In genomic region chr1:156670791-156671190, GRCh38 we compare ENCODE assay signal across 22 cellular contexts. TPM values are rescaled to one million over a fixed set of nuclear protein-coding genes. Genes with fewer than 3 reads are reported as not detected.
DNase-seq lines count a peak whose midpoint lies in the region; ATAC-seq and TF ChIP-seq lines count a peak whose summit lies in the region.
"Had no signal": no experiment of that assay in that cellular context is flagged by ENCODE, and none has a peak within 500 bp of the region (broad histone marks: within the 10 kb centered on the region; RNA-seq: fewer than 3 reads in every experiment).

No MANE protein-coding gene starts in this region.

- H3K14ac ChIP-seq in trophoblast cell (ENCODE audit: low read length) = peak overlapping the region; percentile 4

- no peak for DNase-seq in heart left ventricle
- DNase-seq in left cardiac atrium = no peak
- DNase-seq in left ventricle myocardium inferior = no peak
- no peak for DNase-seq in trophoblast cell
- no peak for DNase-seq in NCI-H748 (lab: John Stamatoyannopoulos, UW; ENCODE audit: unreplicated experiment)
- DNase-seq in immature natural killer cell = no peak
- no peak for DNase-seq in activated T-cell treated with anti-CD3 and anti-CD28 coated beads, Interleukin-2, amount 50 U/mL, for 24 hours
- DNase-seq in inferior parietal cortex (ENCODE audit: extremely low spot score) = no peak
- DNase-seq: activated CD8-positive, alpha-beta T cell treated with anti-CD3 and anti-CD28 coated beads for 36 hours; activated naive CD4-positive, alpha-beta T cell treated with anti-CD3 and anti-CD28 coated beads, Interleukin-2, amount 10 ng/mL, durations not matched to agents 7 days and 5 days; activated T-cell treated with anti-CD3 and anti-CD28 coated beads, Interleukin-2, amount 50 U/mL, for 48 hours; aorta; C1 segment of cervical spinal cord; effector memory CD4-positive, alpha-beta T cell; naive B cell; NCI-H1105; NCI-H2081 treated with DMSO at 0.1 percent for 48 hours; NCI-H524; stimulated activated CD4-positive, alpha-beta T cell treated with anti-CD3 and anti-CD28 coated beads, Interleukin-4, amount 100 ng/mL, for 24 hours; stomach had no signal

- no peak overlapping the region for H3K27ac Mint-ChIP-seq in immature natural killer cell
- no peak overlapping the region for H3K27ac Mint-ChIP-seq in activated T-cell treated with anti-CD3 and anti-CD28 coated beads, Interleukin-2, amount 50 U/mL, for 24 hours
- H3K27ac Mint-ChIP-seq: activated CD8-positive, alpha-beta T cell treated with anti-CD3 and anti-CD28 coated beads for 36 hours; activated naive CD4-positive, alpha-beta T cell treated with anti-CD3 and anti-CD28 coated beads, Interleukin-2, amount 10 ng/mL, durations not matched to agents 7 days and 5 days; type B pancreatic cell had no signal

- no peak overlapping the region for H3K23ac ChIP-seq in trophoblast cell (ENCODE audit: low read length)

- H3K4me1 ChIP-seq in heart left ventricle (peaks cover 34 to 97% (median 86%) of the 10 kb centered on the region in 12 donors), left ventricle myocardium inferior (peaks cover 100% of the 10 kb centered on the region), trophoblast cell (ENCODE audit: control insufficient read depth in 1 of 2, insufficient read depth in 2 of 2, low read length in 2 of 2) (peaks cover 58 to 76% of the 10 kb centered on the region in 2 experiments)

- no peak overlapping the region for H3K4ac ChIP-seq in trophoblast cell (ENCODE audit: low read depth, low read length)

- no peaks in the 10 kb centered on the region for H3K4me1 Mint-ChIP-seq in immature natural killer cell
- no peaks in the 10 kb centered on the region for H3K4me1 Mint-ChIP-seq in activated T-cell treated with anti-CD3 and anti-CD28 coated beads, Interleukin-2, amount 50 U/mL, for 24 hours (ENCODE audit: low read depth)

- peak overlapping the region in 11 of 12 donors; percentile 42 to 99 (median 96) for H3K27ac ChIP-seq in heart left ventricle
- H3K27ac ChIP-seq in left ventricle myocardium inferior (replicated peaks) = peak overlapping the region; percentile 96
- H3K27ac ChIP-seq in trophoblast cell (ENCODE audit: low read depth, low read length) = peak overlapping the region; percentile 93

- H3K27me3 ChIP-seq in heart left ventricle (peaks cover 0 to 3% (median 0%) of the 10 kb centered on the region in 9 donors), left ventricle myocardium inferior (ENCODE audit: low read depth) (no peaks in the 10 kb centered on the region), trophoblast cell (ENCODE audit: insufficient read depth, low read length) (no peaks in the 10 kb centered on the region)

- no peak overlapping the region for H3K4me3 Mint-ChIP-seq in immature natural killer cell
- no peak overlapping the region for H3K4me3 Mint-ChIP-seq in activated T-cell treated with anti-CD3 and anti-CD28 coated beads, Interleukin-2, amount 50 U/mL, for 24 hours
- H3K4me3 Mint-ChIP-seq: activated CD8-positive, alpha-beta T cell treated with anti-CD3 and anti-CD28 coated beads for 36 hours; activated naive CD4-positive, alpha-beta T cell treated with anti-CD3 and anti-CD28 coated beads, Interleukin-2, amount 10 ng/mL, durations not matched to agents 7 days and 5 days; naive B cell; type B pancreatic cell had no signal

- intact Hi-C loops in heart left ventricle (cut with DNase I) (no loop called here), left cardiac atrium (cut with DNase I) (no loop called here), left ventricle myocardium inferior (cut with micrococcal nuclease) (no loop called here)

- peak overlapping the region; percentile 18 for H4K91ac ChIP-seq in trophoblast cell (ENCODE audit: low read depth, low read length)

- no peaks in the 10 kb centered on the region for H3K36me3 Mint-ChIP-seq in immature natural killer cell
- no peaks in the 10 kb centered on the region for H3K36me3 Mint-ChIP-seq in activated T-cell treated with anti-CD3 and anti-CD28 coated beads, Interleukin-2, amount 50 U/mL, for 24 hours (ENCODE audit: low read depth)
- H3K36me3 Mint-ChIP-seq: activated naive CD4-positive, alpha-beta T cell treated with anti-CD3 and anti-CD28 coated beads, Interleukin-2, amount 10 ng/mL, durations not matched to agents 7 days and 5 days had no signal

- peaks cover 0 to 10% (median 9%) of the 10 kb centered on the region in 3 donors for H3K27me3 Mint-ChIP-seq in immature natural killer cell (ENCODE audit: low read depth in 3 of 3)
- peaks cover 20% of the 10 kb centered on the region for H3K27me3 Mint-ChIP-seq in activated T-cell treated with anti-CD3 and anti-CD28 coated beads, Interleukin-2, amount 50 U/mL, for 24 hours

- no peak overlapping the region for H2BK120ac ChIP-seq in trophoblast cell (ENCODE audit: insufficient read depth, low read length, poor library complexity)

- WGBS in heart left ventricle, 4 donors = 61 to 77% (median 67%) methylated on average over 4 of the region's 4 CpGs
- WGBS in trophoblast cell (ENCODE audit: extremely low coverage, insufficient coverage, insufficient read length) = no CpG with 5 or more reads among the region's 4 CpGs

- H3K9me3 ChIP-seq in heart left ventricle (no peaks in the 10 kb centered on the region), left ventricle myocardium inferior (replicated peaks) (no peaks in the 10 kb centered on the region), trophoblast cell (ENCODE audit: insufficient read depth, low read depth, low read length) (no peaks in the 10 kb centered on the region)
- H3K9me3 ChIP-seq: stomach had no signal

- TF ChIP-seq CTCF in heart left ventricle (IDR thresholded peaks at IDR 0.05) = no peak
- no peak for TF ChIP-seq CTCF in left ventricle myocardium inferior (IDR thresholded peaks at IDR 0.05; ENCODE audit: borderline replicate concordance)

- H4K8ac ChIP-seq in trophoblast cell (ENCODE audit: low read depth, low read length) = no peak overlapping the region

- H3K9me3 Mint-ChIP-seq in immature natural killer cell = no peaks in the 10 kb centered on the region
- no peaks in the 10 kb centered on the region for H3K9me3 Mint-ChIP-seq in activated T-cell treated with anti-CD3 and anti-CD28 coated beads, Interleukin-2, amount 50 U/mL, for 24 hours
- H3K9me3 Mint-ChIP-seq: activated CD8-positive, alpha-beta T cell treated with anti-CD3 and anti-CD28 coated beads for 36 hours; activated naive CD4-positive, alpha-beta T cell treated with anti-CD3 and anti-CD28 coated beads, Interleukin-2, amount 10 ng/mL, durations not matched to agents 7 days and 5 days; naive B cell; type B pancreatic cell had no signal

- no peak overlapping the region for H2BK12ac ChIP-seq in trophoblast cell (ENCODE audit: low read length)

- ATAC-seq in heart left ventricle = no peak
- no peak for ATAC-seq in left cardiac atrium
- ATAC-seq: activated CD8-positive, alpha-beta T cell treated with anti-CD3 and anti-CD28 coated beads for 36 hours had no signal

- H3K4me2 ChIP-seq in trophoblast cell (ENCODE audit: low read length) = no peak overlapping the region

- H3K79me1 ChIP-seq in trophoblast cell (ENCODE audit: low read length) = peaks cover 37% of the 10 kb centered on the region

- no peak overlapping the region for H2BK5ac ChIP-seq in trophoblast cell (ENCODE audit: low read depth, low read length, poor library complexity)

- H2AFZ ChIP-seq in trophoblast cell (ENCODE audit: insufficient read depth, low read length, poor library complexity) = no peak overlapping the region

- no peak overlapping the region for H3K9ac ChIP-seq in trophoblast cell (ENCODE audit: low read length)

- TF ChIP-seq POLR2A in heart left ventricle (IDR thresholded peaks at IDR 0.05) = no peak

- H3K4me3 ChIP-seq in heart left ventricle (no peak overlapping the region), left ventricle myocardium inferior (no peak overlapping the region), trophoblast cell (ENCODE audit: low read depth, low read length) (no peak overlapping the region)
- H3K4me3 ChIP-seq: stomach had no signal

- H3K79me2 ChIP-seq in trophoblast cell (ENCODE audit: control insufficient read depth, insufficient read depth, low read length, poor library complexity) = peaks cover 18% of the 10 kb centered on the region

- no peak overlapping the region for H2AK5ac ChIP-seq in trophoblast cell (ENCODE audit: low read length)

- H3K36me3 ChIP-seq in heart left ventricle (peaks cover 0 to 51% (median 32%) of the 10 kb centered on the region in 9 donors), left ventricle myocardium inferior (peaks cover 35% of the 10 kb centered on the region), trophoblast cell (ENCODE audit: control insufficient read depth in 1 of 2, insufficient read depth in 2 of 2, low read length in 2 of 2) (peaks cover 34% of the 10 kb centered on the region in 2 experiments)
- H3K36me3 ChIP-seq: stomach had no signal

- H4K12ac ChIP-seq in trophoblast cell (ENCODE audit: low read depth, low read length) = no peak overlapping the region

- peak overlapping the region; percentile 16 for H3K18ac ChIP-seq in trophoblast cell (ENCODE audit: low read length)

RNA-seq across cellular contexts. Expression of gene NES, which starts 6.4 kb away (rescaled TPM):
- 100 to 1,000 TPM in 7 of 9 donors, 10 to 100 TPM in 2; 75.3 to 499 (median 158) TPM for total RNA-seq in heart left ventricle
- 100 to 1,000 TPM in 1 of 2 donors, 10 to 100 TPM in 1; 59.7 to 160 TPM for polyA plus RNA-seq in heart left ventricle
- total RNA-seq in left cardiac atrium = 100 to 1,000 TPM; 224 to 240 TPM
- total RNA-seq in left ventricle myocardium inferior = 164 TPM
- polyA plus RNA-seq in trophoblast cell (2013) = 71.4 and 71.6 TPM in 2 replicates
- polyA plus RNA-seq in immature natural killer cell = not detected
- total RNA-seq: activated CD8-positive, alpha-beta T cell treated with anti-CD3 and anti-CD28 coated beads for 36 hours had no signal

RNA-seq across cellular contexts. Expression of gene BCAN, which starts 28.9 kb away (rescaled TPM):
- under 1 TPM in 4 of 9 donors, not detected in 5; 0.09 to 0.27 (median 0.15) TPM for total RNA-seq in heart left ventricle
- polyA plus RNA-seq in heart left ventricle = under 1 TPM; 0.10 to 0.15 TPM
- total RNA-seq in left cardiac atrium = under 1 TPM; 0.29 to 0.47 TPM
- total RNA-seq in left ventricle myocardium inferior = 0.05 TPM
- polyA plus RNA-seq in trophoblast cell (2013) = 2.4 and 3.1 TPM in 2 replicates
- polyA plus RNA-seq in immature natural killer cell = under 1 TPM in 1 of 3 donors, not detected in 2; 0.35 TPM
- total RNA-seq: activated CD8-positive, alpha-beta T cell treated with anti-CD3 and anti-CD28 coated beads for 36 hours; lung microvascular endothelial cell had no signal

RNA-seq across cellular contexts. Expression of gene CRABP2, which starts 34.6 kb away (rescaled TPM):
- total RNA-seq in heart left ventricle = 10 to 100 TPM in 1 of 9 donors, 1 to 10 TPM in 4, under 1 TPM in 1, not detected in 3; 0.80 to 11.4 (median 1.7) TPM
- 1 to 10 TPM in 1 of 2 donors, under 1 TPM in 1; 0.46 to 1.5 TPM for polyA plus RNA-seq in heart left ventricle
- 1 to 10 TPM; 1.5 TPM for total RNA-seq in left cardiac atrium
- total RNA-seq in left ventricle myocardium inferior = 0.60 TPM
- 273 TPM in 2 replicates for polyA plus RNA-seq in trophoblast cell (2013)
- polyA plus RNA-seq in immature natural killer cell = not detected
- total RNA-seq: lung microvascular endothelial cell had no signal

RNA-seq across cellular contexts. Expression of gene HAPLN2, which starts 51.6 kb away (rescaled TPM):
- total RNA-seq in heart left ventricle = 1 to 10 TPM in 4 of 9 donors, under 1 TPM in 5; 0.52 to 2.4 (median 0.95) TPM
- 1 to 10 TPM; 1.2 to 3.0 TPM for polyA plus RNA-seq in heart left ventricle
- 1 to 10 TPM; 1.3 to 1.9 TPM for total RNA-seq in left cardiac atrium
- 1.2 TPM for total RNA-seq in left ventricle myocardium inferior
- polyA plus RNA-seq in trophoblast cell (2013) = 0.06 TPM in 1 of 2 replicates, not detected in the other
- not detected for polyA plus RNA-seq in immature natural killer cell
- total RNA-seq: activated CD8-positive, alpha-beta T cell treated with anti-CD3 and anti-CD28 coated beads for 36 hours; lung microvascular endothelial cell; stomach had no signal

RNA-seq across cellular contexts. Expression of gene METTL25B, which starts 57.5 kb away (rescaled TPM):
- total RNA-seq in heart left ventricle (10 to 100 TPM in 8 of 9 donors, 1 to 10 TPM in 1; 8.9 to 18.9 (median 15.0) TPM), left cardiac atrium (10 to 100 TPM; 14.6 to 20.5 TPM), left ventricle myocardium inferior (18.1 TPM)
- polyA plus RNA-seq in heart left ventricle (10 to 100 TPM; 15.6 to 24.3 TPM), immature natural killer cell (1 to 10 TPM; 4.1 to 6.3 (median 4.4) TPM)
- polyA plus RNA-seq in trophoblast cell (2013) = 15.9 and 18.0 TPM in 2 replicates
